Comparison of ENCODE assay signal across 17 cellular contexts in the genomic region with DNA sequence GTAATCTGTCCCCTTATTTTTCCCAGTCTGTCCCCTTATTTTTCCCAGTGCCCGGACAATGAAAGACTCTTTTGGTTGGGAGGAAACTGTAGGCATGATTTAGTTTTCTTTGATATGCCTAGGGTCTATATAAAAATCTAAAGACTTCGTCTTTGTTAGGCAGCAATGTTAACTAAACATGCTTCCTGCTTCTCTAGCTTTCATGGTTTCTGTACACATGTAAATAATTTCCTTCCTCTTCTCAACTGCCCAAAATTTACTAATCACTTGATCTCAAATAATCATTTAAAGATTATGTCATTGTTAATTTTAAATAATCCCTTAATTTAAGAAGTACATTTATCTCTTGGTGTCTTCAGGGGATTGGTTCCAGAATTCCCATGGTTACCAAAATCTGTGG. TPM values are rescaled to one million over a fixed set of nuclear protein-coding genes. Genes with fewer than 3 reads are reported as not detected.
DNase-seq lines count a peak whose midpoint lies in the region; ATAC-seq and TF ChIP-seq lines count a peak whose summit lies in the region.
"Had no signal": no experiment of that assay in that cellular context is flagged by ENCODE, and none has a peak within 500 bp of the region (broad histone marks: within the 10 kb centered on the region; RNA-seq: fewer than 3 reads in every experiment).

No MANE protein-coding gene starts in this region.

- H3K36me3 Mint-ChIP-seq in IgD-negative memory B cell: peaks cover 10% of the 10 kb centered on the region
- H3K36me3 Mint-ChIP-seq in central memory CD8-positive, alpha-beta T cell (ENCODE audit: insufficient read depth): peaks cover 9% of the 10 kb centered on the region

- H3K4me2 ChIP-seq in BLaER1 treated with 17β-estradiol and CSF1 and Interleukin-3, amounts not matched to agents 10 nM and 100 nM: peak overlapping the region; percentile 5 to 59 (median 24); a peak in 14 of 22 replicates

- H3K9ac ChIP-seq in BLaER1 treated with 17β-estradiol and CSF1 and Interleukin-3, amounts not matched to agents 10 nM and 100 nM: no peak overlapping the region

- H3K4me3 ChIP-seq in BLaER1 treated with 17β-estradiol and CSF1 and Interleukin-3, amounts not matched to agents 10 nM and 100 nM: no peak overlapping the region
- peak overlapping the region in 1 of 8 donors; percentile 12 for H3K4me3 ChIP-seq in spleen
- H3K4me3 ChIP-seq: SJSA1 had no signal

- TF ChIP-seq POLR2A in spleen (IDR thresholded peaks at IDR 0.05): no peak

- H4K20me1 ChIP-seq in BLaER1 treated with 17β-estradiol and CSF1 and Interleukin-3, amounts not matched to agents 10 nM and 100 nM: peaks cover 0 to 51% (median 0%) of the 10 kb centered on the region in 11 experiments; a peak in 4 of 22 replicates

- no peak for DNase-seq in central memory CD8-positive, alpha-beta T cell (ENCODE audit: low spot score in 2 of 2)
- DNase-seq in spleen (no peak), amniotic stem cell (lab: John Stamatoyannopoulos, UW) (no peak), NCI-H526 (lab: John Stamatoyannopoulos, UW) (no peak), NCI-H1417 (lab: John Stamatoyannopoulos, UW) (no peak)
- DNase-seq: ACHN; Calu3; CD4-positive, alpha-beta memory T cell; DMS53; HFFc6; NCI-H1436; NCI-H1930; NCI-H226; NCI-H524 had no signal

- H3K27me3 Mint-ChIP-seq in IgD-negative memory B cell: no peaks in the 10 kb centered on the region
- H3K27me3 Mint-ChIP-seq in central memory CD8-positive, alpha-beta T cell: no peaks in the 10 kb centered on the region
- H3K27me3 Mint-ChIP-seq: CD4-positive, alpha-beta memory T cell had no signal

- no peaks in the 10 kb centered on the region for H3K27me3 ChIP-seq in BLaER1 treated with 17β-estradiol and CSF1 and Interleukin-3, amounts not matched to agents 10 nM and 100 nM
- no peaks in the 10 kb centered on the region for H3K27me3 ChIP-seq in spleen (replicated peaks in 1 of 7)
- H3K27me3 ChIP-seq: SJSA1 had no signal

- H3K27ac ChIP-seq in BLaER1 treated with 17β-estradiol and CSF1 and Interleukin-3, amounts not matched to agents 10 nM and 100 nM: peak overlapping the region in 4 of 11 experiments; percentile 2 to 43 (median 38); a peak in 9 of 22 replicates
- peak overlapping the region in 6 of 8 donors; percentile 39 to 71 (median 56) for H3K27ac ChIP-seq in spleen
- H3K27ac ChIP-seq: SJSA1 had no signal

- no peak for ATAC-seq in central memory CD8-positive, alpha-beta T cell (replicated peaks; ENCODE audit: extremely low read depth, poor library complexity, severe bottlenecking)

- peak overlapping the region; percentile 50 to 95 (median 91) for H3K27ac Mint-ChIP-seq in IgD-negative memory B cell
- H3K27ac Mint-ChIP-seq in central memory CD8-positive, alpha-beta T cell (ENCODE audit: low read depth): peak overlapping the region; percentile 32
- H3K27ac Mint-ChIP-seq: CD4-positive, alpha-beta memory T cell; HFFc6 had no signal

- H3K36me3 ChIP-seq in BLaER1 treated with 17β-estradiol and CSF1 and Interleukin-3, amounts not matched to agents 10 nM and 100 nM: peaks cover 44 to 86% (median 63%) of the 10 kb centered on the region in 11 experiments
- H3K36me3 ChIP-seq in spleen: peaks cover 0 to 45% (median 2%) of the 10 kb centered on the region in 6 donors

- no peaks in the 10 kb centered on the region for H3K9me3 ChIP-seq in BLaER1 treated with 17β-estradiol and CSF1 and Interleukin-3, amounts not matched to agents 10 nM and 100 nM (replicated peaks in 1 of 11)
- no peaks in the 10 kb centered on the region for H3K9me3 ChIP-seq in spleen
- H3K9me3 ChIP-seq: SJSA1 had no signal

- peaks cover 9 to 28% (median 12%) of the 10 kb centered on the region in 10 experiments; a peak in 18 of 20 replicates for H3K4me1 ChIP-seq in BLaER1 treated with 17β-estradiol and CSF1 and Interleukin-3, amounts not matched to agents 10 nM and 100 nM
- H3K4me1 ChIP-seq in spleen: peaks cover 0 to 19% (median 6%) of the 10 kb centered on the region in 6 donors
- H3K4me1 ChIP-seq: SJSA1 had no signal

- intact Hi-C loops in spleen (cut with DNase I; ENCODE audit: low total_unique reads): no loop called here

- peaks cover 14 to 26% (median 22%) of the 10 kb centered on the region in 3 donors for H3K4me1 Mint-ChIP-seq in IgD-negative memory B cell
- H3K4me1 Mint-ChIP-seq in central memory CD8-positive, alpha-beta T cell: no peaks in the 10 kb centered on the region

- peak overlapping the region; percentile 44 to 93 (median 84) for H3K4me3 Mint-ChIP-seq in IgD-negative memory B cell
- H3K4me3 Mint-ChIP-seq in central memory CD8-positive, alpha-beta T cell: no peak overlapping the region
- H3K4me3 Mint-ChIP-seq: CD4-positive, alpha-beta memory T cell; HFFc6 had no signal

- 31 to 55% (median 39%) methylated on average over 2 of the region's 2 CpGs for WGBS in spleen, 5 donors

- H3K9me3 Mint-ChIP-seq in IgD-negative memory B cell: no peaks in the 10 kb centered on the region
- no peaks in the 10 kb centered on the region for H3K9me3 Mint-ChIP-seq in central memory CD8-positive, alpha-beta T cell
- H3K9me3 Mint-ChIP-seq: CD4-positive, alpha-beta memory T cell; HFFc6 had no signal

- no peak for TF ChIP-seq CTCF in spleen (IDR thresholded peaks at IDR 0.05 in 8 of 11, conservative IDR thresholded peaks at IDR 0.05 in 3 of 11)

RNA-seq across cellular contexts. Expression of a gene that starts 47.8 kb away (rescaled TPM):
- polyA plus RNA-seq in IgD-negative memory B cell (16.6 TPM), spleen (1 to 10 TPM; 3.8 to 5.3 (median 4.8) TPM)
- total RNA-seq in spleen: 10 to 100 TPM; 37.0 to 56.4 (median 46.9) TPM
